Comparison of ENCODE assay signal across 9 cellular contexts in genomic region chr16:5442986-5443385, GRCh38.
"Had no signal": no experiment of that assay in that cellular context is flagged by ENCODE, and none has a peak within 500 bp of the region (broad histone marks: within the 10 kb centered on the region; RNA-seq: fewer than 3 reads in every experiment).

No MANE protein-coding gene starts in this region.

- ATAC-seq: GM23338, HCT116 had no signal

- H3K9me3 ChIP-seq: HAP-1 had no signal

- H3K4me3 ChIP-seq: GM23248, GM23338, HAP-1 had no signal

- H3K27ac ChIP-seq: GM23248 had no signal

- H3K36me3 ChIP-seq: HAP-1 had no signal

- DNase-seq: GM23248, GOT3, H7, H9, HCEC 1CT, HFFc6 had no signal

- H3K4me1 ChIP-seq: HAP-1 had no signal
